ENCODE assay signal across 8 cellular contexts in genomic region chr17:74089869-74090464, GRCh38.
A peak's percentile ranks its signal among the peaks of the same experiment; 100 is the strongest.
DNase-seq lines count a peak whose midpoint lies in the region; ATAC-seq and TF ChIP-seq lines count a peak whose summit lies in the region.

No MANE protein-coding gene starts in this region.

- H3K9me3 Mint-ChIP-seq in glutamatergic neuron (ENCODE audit: unreplicated experiment) = peaks cover 11% of the 10 kb centered on the region

- no peak overlapping the region for H3K4me3 Mint-ChIP-seq in glutamatergic neuron (ENCODE audit: unreplicated experiment)

- no peak overlapping the region for H3K27ac Mint-ChIP-seq in glutamatergic neuron (ENCODE audit: unreplicated experiment)

- peaks cover 7% of the 10 kb centered on the region for H3K27me3 Mint-ChIP-seq in glutamatergic neuron (ENCODE audit: unreplicated experiment)

- TF ChIP-seq CTCF in GM12872 (IDR thresholded peaks at IDR 0.05; ENCODE audit: insufficient read depth, low read depth, low read length) = peak; percentile 96
- peak; percentile 59 for TF ChIP-seq CTCF in glutamatergic neuron (IDR thresholded peaks at IDR 0.05; ENCODE audit: partially characterized antibody, unreplicated experiment)

- DNase-seq in AG08395 (ENCODE audit: low spot score) (peak; percentile 77), NCI-H2196 (lab: John Stamatoyannopoulos, UW; ENCODE audit: unreplicated experiment) (peak; percentile 60), glutamatergic neuron (peak; percentile 71), HPDE6-E6E7 (ENCODE audit: extremely low spot score) (no peak)
- DNase-seq in activated CD4-positive, alpha-beta T cell treated with anti-CD3 and anti-CD28 coated beads, Interleukin-2, amount 50 U/mL, for 48 hours = peak; percentile 74 to 80
- DNase-seq in stimulated activated CD4-positive, alpha-beta T cell treated with anti-CD3 and anti-CD28 coated beads, Interleukin-1b, Interleukin-23, amount 100 ng/mL, for 24 hours (ENCODE audit: low read depth in 4 of 4, low spot score in 1 of 4) = peak in 3 of 4 experiments; percentile 16 to 36 (median 22)

- H3K36me3 Mint-ChIP-seq in glutamatergic neuron (ENCODE audit: unreplicated experiment) = peaks cover 16% of the 10 kb centered on the region

- ATAC-seq in GM19035 (IDR thresholded peaks at IDR 0.05; ENCODE audit: unreplicated experiment) = no peak

- peaks cover 22% of the 10 kb centered on the region for H3K4me1 Mint-ChIP-seq in glutamatergic neuron (ENCODE audit: low read depth, unreplicated experiment)
